ENCODE assay signal across 27 cellular contexts in genomic region chr12:102174117-102174516, GRCh38. TPM values are rescaled to one million over a fixed set of nuclear protein-coding genes. Genes with fewer than 3 reads are reported as not detected.
"Had no signal": no experiment of that assay in that cellular context is flagged by ENCODE, and none has a peak within 500 bp of the region (broad histone marks: within the 10 kb centered on the region; RNA-seq: fewer than 3 reads in every experiment).

No MANE protein-coding gene starts in this region.

- H3K4me3 ChIP-seq: SJSA1, SK-N-MC had no signal

- DNase-seq: KBM-7, MV-4-11, NCI-H1092, NCI-H1105 treated with DMSO at 0.1 percent for 48 hours, NCI-H1417 treated with DMSO at 0.1 percent for 48 hours, NCI-H146, NCI-H1694 treated with DMSO at 0.1 percent for 48 hours, NCI-H2029, NCI-H2081 treated with DMSO at 0.1 percent for 48 hours, NCI-H2171, NCI-H226, NCI-H446, NCI-H510A, NCI-H524 treated with DMSO at 0.1 percent for 48 hours, NCI-H69, NCI-H774, Right ventricle myocardium superior, RPMI8226, SIG-M5 had no signal

- H3K9me3 ChIP-seq: SJSA1 had no signal

- H3K27ac ChIP-seq: HL-60, SJSA1, SK-N-MC had no signal

- H3K9me3 Mint-ChIP-seq: IgD-negative memory B cell had no signal

- FAIRE-seq: HTR-8/SVneo, RCC 7860 had no signal

- H3K27me3 ChIP-seq: SJSA1 had no signal

- H3K4me1 Mint-ChIP-seq: IgD-negative memory B cell had no signal

- H3K27ac Mint-ChIP-seq: IgD-negative memory B cell had no signal

- H3K27me3 Mint-ChIP-seq: IgD-negative memory B cell had no signal

- H3K4me3 Mint-ChIP-seq: IgD-negative memory B cell had no signal

RNA-seq across cellular contexts. Expression of gene PMCH, which starts 23.5 kb away (rescaled TPM):
- total RNA-seq: LHCN-M2, MCF 10A, Right ventricle myocardium superior, SJSA1 had no signal
- polyA plus RNA-seq: IgD-negative memory B cell had no signal
